ENCODE assay signal across 20 cellular contexts in the genomic region with DNA sequence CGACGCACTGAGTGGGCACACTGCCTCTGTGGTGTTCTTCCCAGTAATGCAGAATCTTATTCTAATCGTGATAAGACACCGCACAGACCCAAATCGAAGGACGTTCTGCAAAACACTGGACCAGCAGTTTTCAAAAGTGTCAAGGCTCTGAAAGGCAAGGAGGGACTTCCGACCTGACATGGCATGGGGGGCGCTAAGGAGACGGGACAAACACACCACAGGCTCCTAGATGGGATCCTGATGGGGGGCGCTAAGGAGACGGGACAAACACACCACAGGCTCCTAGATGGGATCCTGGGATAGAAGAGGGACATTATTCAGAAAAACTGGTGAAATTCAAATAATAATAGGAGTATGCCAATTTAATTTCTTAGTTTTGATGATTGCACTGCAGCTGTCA.
A peak's percentile ranks its signal among the peaks of the same experiment; 100 is the strongest.
DNase-seq lines count a peak whose midpoint lies in the region; ATAC-seq, FAIRE-seq and TF ChIP-seq lines count a peak whose summit lies in the region.
"Had no signal": no experiment of that assay in that cellular context is flagged by ENCODE, and none has a peak within 500 bp of the region (broad histone marks: within the 10 kb centered on the region; RNA-seq: fewer than 3 reads in every experiment).

No MANE protein-coding gene starts in this region.

- H3K23me2 ChIP-seq in H9 (ENCODE audit: insufficient read length, low read depth, low read length, poor library complexity, severe bottlenecking) (no peaks in the 10 kb centered on the region), H1 (ENCODE audit: low read depth, low read length) (no peaks in the 10 kb centered on the region)

- H2BK15ac ChIP-seq in H9 (ENCODE audit: low read depth, low read length) (no peak overlapping the region), H1 (ENCODE audit: low read length) (no peak overlapping the region)

- H3K56ac ChIP-seq in H9 (ENCODE audit: insufficient read length, low read depth, low read length) (no peak overlapping the region), H1 (replicated peaks; ENCODE audit: insufficient read length, low read depth, low read length) (no peak overlapping the region)

- H3K4me2 ChIP-seq in H9 (ENCODE audit: insufficient read depth, insufficient read length, low read length), result no peak overlapping the region
- no peak overlapping the region for H3K4me2 ChIP-seq in OCI-LY7 (ENCODE audit: low read length)
- H3K4me2 ChIP-seq in H1 (ENCODE audit: insufficient read depth in 1 of 2, low read depth in 2 of 2, low read length in 2 of 2), result no peak overlapping the region
- H3K4me2 ChIP-seq: A549 had no signal

- CTCF ChIA-PET in OCI-LY7 (lab: Charles Lee; ENCODE audit: unreplicated experiment), result no interaction called here
- CTCF ChIA-PET in H1 (lab: Charles Lee; ENCODE audit: partially characterized antibody), result no interaction called here

- H3K4ac ChIP-seq in H9 (ENCODE audit: low read depth, low read length), result no peak overlapping the region
- H3K4ac ChIP-seq in H1 (replicated peaks; ENCODE audit: insufficient read length, low read depth, low read length), result no peak overlapping the region

- H3K9me2 ChIP-seq in OCI-LY7 (ENCODE audit: insufficient read depth, low read length), result no peaks in the 10 kb centered on the region

- H2BK12ac ChIP-seq in H9 (ENCODE audit: insufficient read length, low read depth, low read length) (no peak overlapping the region), H1 (ENCODE audit: low read depth, low read length) (no peak overlapping the region)

- no peaks in the 10 kb centered on the region for H4K20me1 ChIP-seq in H9 (ENCODE audit: control insufficient read depth, insufficient read depth, insufficient read length)
- no peaks in the 10 kb centered on the region for H4K20me1 ChIP-seq in OCI-LY7 (ENCODE audit: insufficient read depth, low read length)
- no peaks in the 10 kb centered on the region for H4K20me1 ChIP-seq in H1 (replicated peaks in 1 of 2; ENCODE audit: control insufficient read depth in 1 of 2, insufficient read depth in 2 of 2, low read length in 2 of 2)

- peak; percentile 52 for TF ChIP-seq CTCF in H9 (conservative IDR thresholded peaks at IDR 0.05)
- peak; percentile 36 for TF ChIP-seq CTCF in OCI-LY7 (conservative IDR thresholded peaks at IDR 0.05; ENCODE audit: low read length)
- TF ChIP-seq CTCF in H1 (IDR thresholded peaks at IDR 0.05; ENCODE audit: control extremely low read depth in 1 of 3, insufficient read depth in 1 of 3, low read depth in 1 of 3, low read length in 3 of 3), result peak; percentile 26 to 63 (median 31)
- no peak for TF ChIP-seq CTCF in type B pancreatic cell (conservative IDR thresholded peaks at IDR 0.05)

- BruUV-seq in OCI-LY7 (replicated peaks; lab: Mats Ljungman, UMichigan), result no TSS peak

- peaks cover 0 to 5% (median 4%) of the 10 kb centered on the region in 3 experiments; a peak in 1 of 7 replicates for H3K36me3 Mint-ChIP-seq in H9 (ENCODE audit: insufficient read depth in 1 of 3, low read depth in 3 of 3)
- no peaks in the 10 kb centered on the region for H3K36me3 Mint-ChIP-seq in type B pancreatic cell

- H3K23ac ChIP-seq in H9 (ENCODE audit: insufficient read length, low read depth, low read length), result no peak overlapping the region
- no peak overlapping the region for H3K23ac ChIP-seq in H1 (ENCODE audit: insufficient read length)

- H3K9me3 ChIP-seq in H9 (ENCODE audit: control insufficient read depth, low read depth, low read length) (no peaks in the 10 kb centered on the region), OCI-LY7 (ENCODE audit: low read length) (no peaks in the 10 kb centered on the region), H1 (ENCODE audit: insufficient read depth in 2 of 2, low read depth in 1 of 2, low read length in 1 of 2) (0 out of 4 replicates have a peak, but pooled peaks cover 0 to 3% of the 10 kb centered on the region in 2 experiments), small intestine (ENCODE audit: control insufficient read depth, low read depth) (no peaks in the 10 kb centered on the region)
- H3K9me3 ChIP-seq: A549, BE2C had no signal

- no peak for ATAC-seq in GM21528 (IDR thresholded peaks at IDR 0.05; ENCODE audit: low FRiP score, unreplicated experiment)
- ATAC-seq: A549; CD8-positive, alpha-beta T cell; HepG2 had no signal

- no peak overlapping the region for H3K9ac ChIP-seq in H9 (ENCODE audit: extremely low read depth, insufficient read length, low read length)
- H3K9ac ChIP-seq in H1 (replicated peaks in 1 of 4; ENCODE audit: extremely low read depth in 1 of 4, low read depth in 3 of 4, low read length in 3 of 4), result no peak overlapping the region

- H2BK5ac ChIP-seq in H9 (ENCODE audit: insufficient read length, low read length) (no peak overlapping the region), H1 (ENCODE audit: low read depth, low read length) (no peak overlapping the region)

- H2AK5ac ChIP-seq in H9 (ENCODE audit: insufficient read length, low read length) (no peak overlapping the region), H1 (ENCODE audit: low read depth, low read length) (no peak overlapping the region)

- H4K5ac ChIP-seq in H9 (ENCODE audit: insufficient read length, low read depth, low read length) (no peak overlapping the region), H1 (ENCODE audit: insufficient read length, low read depth, low read length) (no peak overlapping the region)

- H3K4me3 Mint-ChIP-seq in H9 (no peak overlapping the region), type B pancreatic cell (no peak overlapping the region)
- H3K4me3 Mint-ChIP-seq: CD8-positive, alpha-beta T cell had no signal

- H4K8ac ChIP-seq in H9 (replicated peaks; ENCODE audit: insufficient read length, low read depth, low read length) (no peak overlapping the region), H1 (ENCODE audit: extremely low read depth, insufficient read depth, low read length) (no peak overlapping the region)

- H3K14ac ChIP-seq in H9 (ENCODE audit: insufficient read depth, low read length) (no peak overlapping the region), H1 (ENCODE audit: insufficient read length) (no peak overlapping the region)

- H3K36me3 ChIP-seq in OCI-LY7 (ENCODE audit: insufficient read depth, low read length) (no peaks in the 10 kb centered on the region), H1 (ENCODE audit: control insufficient read depth in 2 of 4, insufficient read depth in 4 of 4, low read length in 3 of 4) (no peaks in the 10 kb centered on the region), small intestine (ENCODE audit: control insufficient read depth in 2 of 2, insufficient read depth in 2 of 2, low read length in 2 of 2) (no peaks in the 10 kb centered on the region)
- H3K36me3 ChIP-seq: BE2C had no signal

- no peak overlapping the region for H2BK20ac ChIP-seq in H9 (ENCODE audit: low read depth, low read length, poor library complexity, severe bottlenecking)
- H2BK20ac ChIP-seq in H1 (ENCODE audit: low read length), result no peak overlapping the region

- no peak overlapping the region for H2BK120ac ChIP-seq in H9 (ENCODE audit: low read depth, low read length, poor library complexity, severe bottlenecking)
- no peak overlapping the region for H2BK120ac ChIP-seq in H1 (replicated peaks; ENCODE audit: low read depth, low read length)

- FAIRE-seq in H1 (lab: Jason Lieb, UNC) (no peak), small intestine (lab: Jason Lieb, UNC) (no peak)
- FAIRE-seq: A549, GM12892, GM19239, HepG2, HTR-8/SVneo had no signal

- no peak for TF ChIP-seq POLR2A in H1 (IDR thresholded peaks at IDR 0.05; ENCODE audit: control extremely low read depth in 1 of 2, low read depth in 2 of 2, low read length in 2 of 2)

- H3K79me2 ChIP-seq in H9 (ENCODE audit: insufficient read depth, low read length) (no peaks in the 10 kb centered on the region), OCI-LY7 (ENCODE audit: insufficient read depth, low read depth, low read length) (no peaks in the 10 kb centered on the region), H1 (ENCODE audit: control insufficient read depth in 1 of 2, insufficient read depth in 2 of 2, low read length in 2 of 2) (no peaks in the 10 kb centered on the region)

- H3K18ac ChIP-seq in H9 (ENCODE audit: insufficient read length, low read depth, low read length) (no peak overlapping the region), H1 (ENCODE audit: extremely low read depth, low read length) (no peak overlapping the region)

- H3K27me3 Mint-ChIP-seq in H9 (ENCODE audit: low read depth), result no peaks in the 10 kb centered on the region
- no peaks in the 10 kb centered on the region for H3K27me3 Mint-ChIP-seq in type B pancreatic cell

- TF ChIP-seq EP300 in H1 (IDR thresholded peaks at IDR 0.05; ENCODE audit: borderline replicate concordance in 1 of 2, low read depth in 2 of 2, low read length in 2 of 2), result no peak

- POLR2A ChIA-PET in OCI-LY7 (lab: Charles Lee) (no interaction called here), H1 (lab: Charles Lee; ENCODE audit: partially characterized antibody) (no interaction called here)

- peak; percentile 64 for DNase-seq in H9
- DNase-seq in OCI-LY7 (ENCODE audit: low spot score), result no peak
- DNase-seq in H1 (ENCODE audit: low read depth in 1 of 2, low spot score in 2 of 2), result no peak
- DNase-seq in type B pancreatic cell (ENCODE audit: extremely low spot score, unreplicated experiment), result peak; percentile 15
- no peak for DNase-seq in small intestine
- DNase-seq in DMS79 (lab: John Stamatoyannopoulos, UW), result no peak
- DNase-seq: BE2C, COR-L47, DMS153, DND-41, GDM1, H7 had no signal

- H4K91ac ChIP-seq in H9 (ENCODE audit: insufficient read length, low read depth, low read length), result no peak overlapping the region
- no peak overlapping the region for H4K91ac ChIP-seq in H1 (replicated peaks; ENCODE audit: insufficient read length, low read length)

- H3K79me1 ChIP-seq in H9 (ENCODE audit: insufficient read depth, low read depth, low read length, poor library complexity, severe bottlenecking) (no peaks in the 10 kb centered on the region), H1 (ENCODE audit: low read depth, low read length) (no peaks in the 10 kb centered on the region)

- intact Hi-C loops in OCI-LY7 (cut with micrococcal nuclease; ENCODE audit: unreplicated experiment), result loop anchor here (10.0 kb wide), 3 partner anchors 55 to 125 kb away; no protein-coding TSS in a partner anchor

- no peaks in the 10 kb centered on the region; the same call in 1 of the 2 replicates for H3K4me1 ChIP-seq in H9 (ENCODE audit: insufficient read depth, low read length)
- no peaks in the 10 kb centered on the region for H3K4me1 ChIP-seq in OCI-LY7 (ENCODE audit: insufficient read depth, low read length, poor library complexity, severe bottlenecking)
- 0 out of 7 replicates have a peak, but pooled peaks cover 0 to 2% (median 0%) of the 10 kb centered on the region in 4 experiments for H3K4me1 ChIP-seq in H1 (replicated peaks in 1 of 4; ENCODE audit: control insufficient read depth in 3 of 4, insufficient read depth in 4 of 4, low read length in 3 of 4)
- peaks cover 3 to 10% of the 10 kb centered on the region in 2 donors for H3K4me1 ChIP-seq in small intestine (ENCODE audit: control insufficient read depth in 2 of 2, insufficient read depth in 1 of 2, low read depth in 1 of 2, low read length in 1 of 2)
- H3K4me1 ChIP-seq: A549, BE2C had no signal

- TF ChIP-seq RAD21 in H1 (IDR thresholded peaks at IDR 0.05 in 1 of 2, conservative IDR thresholded peaks at IDR 0.05 in 1 of 2; ENCODE audit: low read depth in 2 of 2, low read length in 2 of 2), result peak; percentile 40 to 41; a peak in 3 of 4 replicates

- no peak overlapping the region for H3K27ac Mint-ChIP-seq in H9
- no peak overlapping the region for H3K27ac Mint-ChIP-seq in type B pancreatic cell
- H3K27ac Mint-ChIP-seq: CD8-positive, alpha-beta T cell had no signal

- H3K27ac ChIP-seq in H9 (ENCODE audit: insufficient read length, low read depth, low read length) (no peak overlapping the region), OCI-LY7 (ENCODE audit: low read depth, low read length, poor library complexity, severe bottlenecking) (no peak overlapping the region), H1 (ENCODE audit: low read depth, low read length) (no peak overlapping the region), small intestine (ENCODE audit: low read depth in 1 of 2, low read length in 1 of 2) (no peak overlapping the region)
- H3K27ac ChIP-seq: A549, C4-2B had no signal

- H3T11ph ChIP-seq in H9 (ENCODE audit: low read length), result no peak overlapping the region

- H3K4me1 Mint-ChIP-seq in H9, result peaks cover 14 to 15% of the 10 kb centered on the region in 2 experiments
- H3K4me1 Mint-ChIP-seq in type B pancreatic cell (ENCODE audit: unreplicated experiment), result no peaks in the 10 kb centered on the region

- peaks cover 5 to 6% of the 10 kb centered on the region in 2 experiments; a peak in 4 of 5 replicates for H3K9me3 Mint-ChIP-seq in H9
- peaks cover 6% of the 10 kb centered on the region for H3K9me3 Mint-ChIP-seq in type B pancreatic cell

- H3K4me3 ChIP-seq in OCI-LY7 (ENCODE audit: low read depth, low read length, poor library complexity, severe bottlenecking), result no peak overlapping the region
- H3K4me3 ChIP-seq in H1 (ENCODE audit: extremely low read depth in 1 of 4, insufficient read depth in 2 of 4, low read depth in 3 of 4, low read length in 4 of 4), result no peak overlapping the region
- no peak overlapping the region for H3K4me3 ChIP-seq in small intestine (ENCODE audit: low read depth in 1 of 2, low read length in 2 of 2)
- H3K4me3 ChIP-seq: A549 had no signal

- H2AFZ ChIP-seq in H9 (ENCODE audit: low read length) (no peak overlapping the region), OCI-LY7 (ENCODE audit: low read length) (no peak overlapping the region), H1 (ENCODE audit: low read length) (no peak overlapping the region)

- H3K27me3 ChIP-seq in H9 (ENCODE audit: insufficient read depth, low read length) (no peaks in the 10 kb centered on the region), H1 (replicated peaks in 1 of 4; ENCODE audit: control insufficient read depth in 3 of 4, extremely low read depth in 1 of 4, insufficient read depth in 3 of 4, low read length in 3 of 4) (no peaks in the 10 kb centered on the region), small intestine (ENCODE audit: control insufficient read depth in 2 of 2, insufficient read depth in 2 of 2, low read length in 2 of 2) (no peaks in the 10 kb centered on the region)
- H3K27me3 ChIP-seq: BE2C had no signal

- no CpG with 5 or more reads among the region's 11 CpGs for WGBS in H9 (ENCODE audit: extremely low coverage, insufficient read length, low lambda C conversion rate)
- 73% methylated on average over 11 of the region's 11 CpGs; no CpG with 5 or more reads in 1 of the 2 experiments for WGBS in H1 (ENCODE audit: extremely low coverage in 1 of 2, insufficient coverage in 1 of 2, insufficient read length in 1 of 2, insufficient replicate concordance in 2 of 2, low coverage in 1 of 2, low lambda C conversion rate in 2 of 2, missing lambda C conversion rate in 1 of 2), 2 experiments
- WGBS in small intestine, 3 donors, result 91 to 96% (median 93%) methylated on average over 11 of the region's 11 CpGs

Comparison
In these comparisons a context has a peak if more than half of its experiments do, and no peak if none do; other contexts are left out.
1. DNase-seq: peak in H9 (single experiment) and type B pancreatic cell (single experiment); none in OCI-LY7 (single experiment), H1 (0 of 2), small intestine (single experiment) and DMS79 (single experiment).